18 cellular contexts compared by ENCODE assay signal in genomic region chr1:199932462-199932861, GRCh38.
DNase-seq lines count a peak whose midpoint lies in the region; ATAC-seq and TF ChIP-seq lines count a peak whose summit lies in the region.
"Had no signal": no experiment of that assay in that cellular context is flagged by ENCODE, and none has a peak within 500 bp of the region (broad histone marks: within the 10 kb centered on the region; RNA-seq: fewer than 3 reads in every experiment).

No MANE protein-coding gene starts in this region.

- H3F3A ChIP-seq in Loucy (ENCODE audit: low read depth), result no peaks in the 10 kb centered on the region

- H3K4me1 ChIP-seq in Loucy (ENCODE audit: insufficient read depth, low read length, poor library complexity, severe bottlenecking), result peaks cover 4% of the 10 kb centered on the region
- H3K4me1 ChIP-seq: SJCRH30 had no signal

- peak overlapping the region; percentile 15 for H3K4me3 ChIP-seq in Loucy (ENCODE audit: low read length, poor library complexity, severe bottlenecking)
- H3K4me3 ChIP-seq: cardiac muscle cell, SJCRH30 had no signal

- TF ChIP-seq CTCF in Loucy (conservative IDR thresholded peaks at IDR 0.05; ENCODE audit: low read length), result no peak

- peaks cover 8% of the 10 kb centered on the region for H3K4me1 Mint-ChIP-seq in central memory CD8-positive, alpha-beta T cell
- peaks cover 9 to 10% of the 10 kb centered on the region in 2 donors for H3K4me1 Mint-ChIP-seq in natural killer cell treated with Interleukin-12 subunit alpha and Interleukin-12 subunit beta and Interleukin-15 and Interleukin-18, amount 100 ng/mL, for 72 hours (ENCODE audit: low read depth in 2 of 2)

- H3K4me2 ChIP-seq in Loucy (ENCODE audit: low read depth, low read length, poor library complexity, severe bottlenecking), result peak overlapping the region; percentile 23
- H3K4me2 ChIP-seq: KMS-11 had no signal

- no peak overlapping the region for H3K27ac Mint-ChIP-seq in central memory CD8-positive, alpha-beta T cell (ENCODE audit: low read depth)
- peak overlapping the region in 1 of 2 donors; percentile 66 for H3K27ac Mint-ChIP-seq in natural killer cell treated with Interleukin-12 subunit alpha and Interleukin-12 subunit beta and Interleukin-15 and Interleukin-18, amount 100 ng/mL, for 72 hours
- H3K27ac Mint-ChIP-seq: activated CD4-positive, alpha-beta T cell treated with anti-CD3 and anti-CD28 coated beads for 36 hours; type B pancreatic cell had no signal

- no peaks in the 10 kb centered on the region for H3K9me2 ChIP-seq in Loucy (replicated peaks; ENCODE audit: low read depth, low read length)

- no peak overlapping the region for H3K9ac ChIP-seq in Loucy (ENCODE audit: low read depth, low read length, poor library complexity, severe bottlenecking)
- H3K9ac ChIP-seq: KMS-11 had no signal

- H4K20me1 ChIP-seq in Loucy (ENCODE audit: insufficient read depth, low read length, poor library complexity, severe bottlenecking), result no peaks in the 10 kb centered on the region

- H3K4me3 Mint-ChIP-seq in central memory CD8-positive, alpha-beta T cell, result peak overlapping the region; percentile 65
- peak overlapping the region; percentile 63 for H3K4me3 Mint-ChIP-seq in natural killer cell treated with Interleukin-12 subunit alpha and Interleukin-12 subunit beta and Interleukin-15 and Interleukin-18, amount 100 ng/mL, for 72 hours
- H3K4me3 Mint-ChIP-seq: activated CD4-positive, alpha-beta T cell treated with anti-CD3 and anti-CD28 coated beads for 36 hours; type B pancreatic cell had no signal

- H3K36me3 ChIP-seq in Loucy (ENCODE audit: insufficient read depth, low read length), result no peaks in the 10 kb centered on the region
- H3K36me3 ChIP-seq: cardiac muscle cell, SJCRH30 had no signal

- peak; percentile 57 for DNase-seq in DMS53 (lab: John Stamatoyannopoulos, UW)
- no peak for DNase-seq in DMS53 treated with DMSO at 0.1 percent for 48 hours (lab: John Stamatoyannopoulos, UW; ENCODE audit: unreplicated experiment)
- DNase-seq in central memory CD8-positive, alpha-beta T cell (ENCODE audit: low spot score in 2 of 2), result no peak
- DNase-seq in natural killer cell treated with Interleukin-12 subunit alpha and Interleukin-12 subunit beta and Interleukin-15 and Interleukin-18, amount 100 ng/mL, for 72 hours (ENCODE audit: low spot score), result no peak
- DNase-seq in cortex of kidney (lab: John Stamatoyannopoulos, UW), result no peak
- no peak for DNase-seq in NCI-H1417 treated with DMSO at 0.1 percent for 48 hours (lab: John Stamatoyannopoulos, UW)
- DNase-seq: activated T-cell treated with anti-CD3 and anti-CD28 coated beads, Interleukin-2, amount 50 U/mL, for 48 hours; effector CD8-positive, alpha-beta T cell; hypothalamus; NCI-H1105 treated with DMSO at 0.1 percent for 48 hours; NCI-H345; SJCRH30 had no signal

- peaks cover 27% of the 10 kb centered on the region for H3K27me3 Mint-ChIP-seq in central memory CD8-positive, alpha-beta T cell
- peaks cover 20 to 40% of the 10 kb centered on the region in 2 donors for H3K27me3 Mint-ChIP-seq in natural killer cell treated with Interleukin-12 subunit alpha and Interleukin-12 subunit beta and Interleukin-15 and Interleukin-18, amount 100 ng/mL, for 72 hours
- H3K27me3 Mint-ChIP-seq: type B pancreatic cell had no signal

- no peaks in the 10 kb centered on the region for H3K9me3 ChIP-seq in Loucy (ENCODE audit: insufficient read depth, low read depth, low read length)
- H3K9me3 ChIP-seq: SJCRH30 had no signal

- no peaks in the 10 kb centered on the region for H3K9me3 Mint-ChIP-seq in central memory CD8-positive, alpha-beta T cell
- no peaks in the 10 kb centered on the region for H3K9me3 Mint-ChIP-seq in natural killer cell treated with Interleukin-12 subunit alpha and Interleukin-12 subunit beta and Interleukin-15 and Interleukin-18, amount 100 ng/mL, for 72 hours
- H3K9me3 Mint-ChIP-seq: type B pancreatic cell had no signal

- H2AFZ ChIP-seq in Loucy (ENCODE audit: low read length), result peak overlapping the region; percentile 88; the same call in 1 of the 2 replicates

- H3K79me2 ChIP-seq in Loucy (ENCODE audit: insufficient read depth, low read length), result no peaks in the 10 kb centered on the region

- H3K27me3 ChIP-seq in Loucy (ENCODE audit: insufficient read depth, low read length, poor library complexity, severe bottlenecking), result no peaks in the 10 kb centered on the region
- H3K27me3 ChIP-seq: cardiac muscle cell, SJCRH30 had no signal

- no peak for ATAC-seq in central memory CD8-positive, alpha-beta T cell (replicated peaks; ENCODE audit: extremely low read depth, poor library complexity, severe bottlenecking)
- ATAC-seq in natural killer cell treated with Interleukin-12 subunit alpha and Interleukin-12 subunit beta and Interleukin-15 and Interleukin-18, amount 100 ng/mL, for 72 hours, result no peak
- no peak for ATAC-seq in HG03571 (IDR thresholded peaks at IDR 0.05; ENCODE audit: unreplicated experiment)

- H3K36me3 Mint-ChIP-seq in central memory CD8-positive, alpha-beta T cell (ENCODE audit: insufficient read depth), result peaks cover 2% of the 10 kb centered on the region
- H3K36me3 Mint-ChIP-seq in natural killer cell treated with Interleukin-12 subunit alpha and Interleukin-12 subunit beta and Interleukin-15 and Interleukin-18, amount 100 ng/mL, for 72 hours, result no peaks in the 10 kb centered on the region
- H3K36me3 Mint-ChIP-seq: type B pancreatic cell had no signal
